ENCODE assay signal across 12 cellular contexts in the genomic region with DNA sequence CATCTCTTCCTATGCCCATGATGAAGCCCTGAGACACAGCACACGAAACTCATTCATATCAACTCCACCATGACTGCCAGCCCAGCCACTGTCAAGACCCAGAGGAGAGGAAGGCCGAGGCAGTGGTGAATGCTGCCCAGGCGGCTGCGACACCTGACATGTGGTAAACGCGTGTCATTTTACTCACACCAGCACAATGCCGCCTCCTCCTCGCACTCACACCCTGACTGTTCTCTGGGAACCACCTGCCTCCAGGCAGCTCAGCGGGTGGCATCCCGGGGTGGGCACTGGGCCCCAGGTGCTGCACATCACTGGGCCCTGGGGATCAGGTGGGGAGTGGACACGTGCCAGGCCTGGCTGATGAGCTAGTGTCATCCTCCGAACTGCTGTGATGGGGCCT.
"Had no signal": no experiment of that assay in that cellular context is flagged by ENCODE, and none has a peak within 500 bp of the region (broad histone marks: within the 10 kb centered on the region; RNA-seq: fewer than 3 reads in every experiment).

No MANE protein-coding gene starts in this region.

- H3K4me3 Mint-ChIP-seq: activated CD4-positive, alpha-beta T cell treated with anti-CD3 and anti-CD28 coated beads, Interleukin-2, amount 10 ng/mL, durations not matched to agents 24 days and 14 days; activated naive CD4-positive, alpha-beta T cell treated with anti-CD3 and anti-CD28 coated beads, Interleukin-2, amount 10 ng/mL, durations not matched to agents 7 days and 5 days; T-helper 1 cell treated with Interleukin-12 subunit alpha and Interleukin-12 subunit beta and Interleukin-4 antibody, amounts not matched to agents 30 μg/mL and 1 μg/mL, for 36 hours had no signal

- H3K9me3 Mint-ChIP-seq: activated CD4-positive, alpha-beta T cell treated with anti-CD3 and anti-CD28 coated beads, Interleukin-2, amount 10 ng/mL, durations not matched to agents 24 days and 14 days; activated naive CD4-positive, alpha-beta T cell treated with anti-CD3 and anti-CD28 coated beads, Interleukin-2, amount 10 ng/mL, durations not matched to agents 7 days and 5 days; T-helper 1 cell treated with Interleukin-12 subunit alpha and Interleukin-12 subunit beta and Interleukin-4 antibody, amounts not matched to agents 30 μg/mL and 1 μg/mL, for 36 hours had no signal

- H3K27me3 Mint-ChIP-seq: activated CD4-positive, alpha-beta T cell treated with anti-CD3 and anti-CD28 coated beads, Interleukin-2, amount 10 ng/mL, durations not matched to agents 24 days and 14 days; activated naive CD4-positive, alpha-beta T cell treated with anti-CD3 and anti-CD28 coated beads, Interleukin-2, amount 10 ng/mL, durations not matched to agents 7 days and 5 days had no signal

- H3K4me1 Mint-ChIP-seq: activated naive CD4-positive, alpha-beta T cell treated with anti-CD3 and anti-CD28 coated beads, Interleukin-2, amount 10 ng/mL, durations not matched to agents 7 days and 5 days had no signal

- H3K9me3 ChIP-seq: spleen, tibial artery had no signal

- DNase-seq: activated CD4-positive, alpha-beta T cell treated with anti-CD3 and anti-CD28 coated beads, Interleukin-2, amount 10 ng/mL, durations not matched to agents 24 days and 14 days; activated CD8-positive, alpha-beta memory T cell treated with anti-CD3 and anti-CD28 coated beads for 24 hours; activated naive CD4-positive, alpha-beta T cell treated with anti-CD3 and anti-CD28 coated beads, Interleukin-2, amount 10 ng/mL, durations not matched to agents 7 days and 5 days; islet precursor cell; SHP77 treated with DMSO at 0.1 percent for 48 hours; tibial artery had no signal

- H3K36me3 ChIP-seq: cardiac muscle cell had no signal

- H3K36me3 Mint-ChIP-seq: activated naive CD4-positive, alpha-beta T cell treated with anti-CD3 and anti-CD28 coated beads, Interleukin-2, amount 10 ng/mL, durations not matched to agents 7 days and 5 days had no signal

- FAIRE-seq: astrocyte, colon, endometrium had no signal

- H3K27ac ChIP-seq: cardiac muscle cell had no signal

- H3K27me3 ChIP-seq: cardiac muscle cell, spleen, tibial artery had no signal

- H3K27ac Mint-ChIP-seq: activated CD4-positive, alpha-beta T cell treated with anti-CD3 and anti-CD28 coated beads, Interleukin-2, amount 10 ng/mL, durations not matched to agents 24 days and 14 days; activated naive CD4-positive, alpha-beta T cell treated with anti-CD3 and anti-CD28 coated beads, Interleukin-2, amount 10 ng/mL, durations not matched to agents 7 days and 5 days; T-helper 1 cell treated with Interleukin-12 subunit alpha and Interleukin-12 subunit beta and Interleukin-4 antibody, amounts not matched to agents 30 μg/mL and 1 μg/mL, for 36 hours had no signal

- H3K4me3 ChIP-seq: cardiac muscle cell, spleen, tibial artery had no signal
